21 cellular contexts compared by ENCODE assay signal in genomic region chr11:26348776-26349175, GRCh38. TPM values are rescaled to one million over a fixed set of nuclear protein-coding genes. Genes with fewer than 3 reads are reported as not detected.
"Had no signal": no experiment of that assay in that cellular context is flagged by ENCODE, and none has a peak within 500 bp of the region (broad histone marks: within the 10 kb centered on the region; RNA-seq: fewer than 3 reads in every experiment).

No MANE protein-coding gene starts in this region.

- H3K27me3 ChIP-seq: ascending aorta, gastroesophageal sphincter, hepatocyte, spleen, tibial nerve had no signal

- H3K27ac ChIP-seq: ascending aorta, gastroesophageal sphincter, hepatocyte, spleen, tibial nerve, VCaP had no signal

- H3K9me3 ChIP-seq: ascending aorta, gastroesophageal sphincter, spleen, tibial nerve had no signal

- H3K79me2 ChIP-seq: hepatocyte had no signal

- H3K36me3 ChIP-seq: ascending aorta, gastroesophageal sphincter, spleen, tibial nerve had no signal

- ATAC-seq: esophagus mucosa, gastroesophageal sphincter, left cardiac atrium, left ventricle myocardium superior, right cardiac atrium had no signal

- DNase-seq: activated CD4-positive, alpha-beta T cell treated with anti-CD3 and anti-CD28 coated beads for 4 hours; activated CD4-positive, alpha-beta T cell treated with anti-CD3 and anti-CD28 coated beads, Interleukin-2, amount 50 U/mL, for 4 hours; activated CD8-positive, alpha-beta memory T cell treated with anti-CD3 and anti-CD28 coated beads for 24 hours; activated effector memory CD4-positive, alpha-beta T cell treated with Interleukin-2 at 50 U/mL for 16 hours; activated naive CD4-positive, alpha-beta T cell treated with anti-CD3 and anti-CD28 coated beads for 36 hours; activated naive CD8-positive, alpha-beta T cell treated with anti-CD3 and anti-CD28 coated beads for 36 hours; caudate nucleus; cortex of kidney; left cardiac atrium; left ventricle myocardium superior; posterior cingulate gyrus; right cardiac atrium; spleen; stimulated activated naive CD4-positive, alpha-beta T cell had no signal

- H2AFZ ChIP-seq: hepatocyte had no signal

- H3K4me3 ChIP-seq: ascending aorta, gastroesophageal sphincter, hepatocyte, spleen, tibial nerve had no signal

- H3K4me2 ChIP-seq: hepatocyte had no signal

- H3K4me1 ChIP-seq: ascending aorta, gastroesophageal sphincter, spleen, tibial nerve had no signal

RNA-seq across cellular contexts. Expression of gene ANO3, which starts 16.8 kb away (rescaled TPM):
- total RNA-seq: activated naive CD4-positive, alpha-beta T cell treated with anti-CD3 and anti-CD28 coated beads for 36 hours; activated naive CD8-positive, alpha-beta T cell treated with anti-CD3 and anti-CD28 coated beads for 36 hours; esophagus mucosa; left ventricle myocardium superior; lung microvascular endothelial cell had no signal
- polyA plus RNA-seq: hepatocyte had no signal
